Comparison of ENCODE assay signal across 10 cellular contexts in the genomic region with DNA sequence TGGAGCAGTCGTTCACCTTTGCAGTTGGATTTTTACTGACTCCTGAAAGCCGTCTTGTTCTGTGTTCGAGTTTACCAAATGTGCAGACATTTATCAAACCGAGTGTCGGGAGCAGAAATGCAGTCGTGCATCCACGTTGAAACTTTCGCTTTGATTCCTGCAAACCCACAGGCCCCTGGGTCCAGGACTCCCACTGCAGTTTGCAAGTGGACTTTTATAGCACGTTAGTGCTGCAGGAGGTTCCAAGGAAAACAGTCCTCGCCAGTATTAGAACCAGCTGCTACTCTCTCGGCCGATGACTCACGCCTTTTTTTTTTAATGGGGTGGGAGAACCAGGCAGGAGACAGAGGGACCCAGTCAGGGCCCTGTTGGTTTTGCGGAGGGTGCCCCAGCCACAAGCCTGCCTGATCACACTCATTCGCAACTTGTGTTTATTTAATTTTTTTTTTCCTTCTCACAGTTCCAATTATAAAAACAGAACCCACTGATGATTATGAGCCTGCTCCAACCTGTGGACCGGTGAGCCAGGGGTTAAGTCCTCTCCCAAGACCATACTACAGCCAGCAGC.
A peak's percentile ranks its signal among the peaks of the same experiment; 100 is the strongest.
DNase-seq lines count a peak whose midpoint lies in the region; ATAC-seq and TF ChIP-seq lines count a peak whose summit lies in the region.
"Had no signal": no experiment of that assay in that cellular context is flagged by ENCODE, and none has a peak within 500 bp of the region (broad histone marks: within the 10 kb centered on the region; RNA-seq: fewer than 3 reads in every experiment).

No MANE protein-coding gene starts in this region.

- H3K4me3 ChIP-seq in MG63 (no peak overlapping the region), osteoblast (ENCODE audit: insufficient read depth, low read length) (peak overlapping the region; percentile 66), GM23338 (no peak overlapping the region)
- H3K4me3 ChIP-seq: testis had no signal

- H2AFZ ChIP-seq in osteoblast (ENCODE audit: low read length) (no peak overlapping the region), GM23338 (no peak overlapping the region)

- peak; percentile 95 for DNase-seq in AG20443 (ENCODE audit: low spot score)
- peak; percentile 65 for DNase-seq in MG63
- DNase-seq in fibroblast of gingiva (ENCODE audit: low read depth) = peak; percentile 83
- DNase-seq in osteoblast (ENCODE audit: insufficient read length, low spot score, missing footprints) = peak; percentile 100
- DNase-seq in NCI-H2029 treated with DMSO at 0.1 percent for 48 hours (lab: John Stamatoyannopoulos, UW) = no peak
- DNase-seq in GM23338 (ENCODE audit: low spot score) = no peak
- no peak for DNase-seq in HuH-7.5 (ENCODE audit: low spot score)

- no peak for ATAC-seq in activated CD4-positive, CD25-positive, alpha-beta regulatory T cell treated with anti-CD3 and anti-CD28 coated beads, Interleukin-2, amount 50 U/mL, for 24 hours
- ATAC-seq in GM23338 = no peak
- ATAC-seq: left lobe of liver had no signal

- no peaks in the 10 kb centered on the region for H3K9me3 ChIP-seq in MG63
- H3K9me3 ChIP-seq in osteoblast (ENCODE audit: low read depth, low read length) = no peaks in the 10 kb centered on the region
- H3K9me3 ChIP-seq: testis had no signal

- H3F3A ChIP-seq in GM23338 (replicated peaks; ENCODE audit: low read depth) = no peaks in the 10 kb centered on the region

- H3K27me3 ChIP-seq in MG63 = no peaks in the 10 kb centered on the region
- no peaks in the 10 kb centered on the region for H3K27me3 ChIP-seq in osteoblast (ENCODE audit: insufficient read depth, low read length)
- no peaks in the 10 kb centered on the region for H3K27me3 ChIP-seq in GM23338 (ENCODE audit: insufficient read depth)
- H3K27me3 ChIP-seq: testis had no signal

- no peaks in the 10 kb centered on the region for H3K9me2 ChIP-seq in GM23338 (ENCODE audit: insufficient read depth)

- H3K4me3 Mint-ChIP-seq in GM23338 = no peak overlapping the region

- TF ChIP-seq CTCF in osteoblast (IDR thresholded peaks at IDR 0.05; ENCODE audit: extremely low read depth, low read depth, low read length) (no peak), GM23338 (conservative IDR thresholded peaks at IDR 0.05; ENCODE audit: low read depth in 2 of 2) (no peak)

- peak overlapping the region; percentile 83 for H3K4me2 ChIP-seq in osteoblast (ENCODE audit: insufficient read depth, low read length)
- no peak overlapping the region for H3K4me2 ChIP-seq in GM23338

- H4K20me1 ChIP-seq in osteoblast (ENCODE audit: insufficient read depth, low read length) (no peaks in the 10 kb centered on the region), GM23338 (replicated peaks; ENCODE audit: insufficient read depth) (no peaks in the 10 kb centered on the region)

- peaks cover 17% of the 10 kb centered on the region for H3K4me1 ChIP-seq in osteoblast (ENCODE audit: insufficient read depth, low read length)
- H3K4me1 ChIP-seq in GM23338 (ENCODE audit: insufficient read depth) = no peaks in the 10 kb centered on the region

- peaks cover 4% of the 10 kb centered on the region for H3K27me3 Mint-ChIP-seq in GM23338 (ENCODE audit: insufficient read depth, low read depth, poor library complexity)

- no peaks in the 10 kb centered on the region for H3K36me3 ChIP-seq in MG63
- H3K36me3 ChIP-seq in osteoblast (ENCODE audit: insufficient read depth, low read length) = no peaks in the 10 kb centered on the region
- no peaks in the 10 kb centered on the region for H3K36me3 ChIP-seq in GM23338 (ENCODE audit: insufficient read depth)

- no peaks in the 10 kb centered on the region for H3K36me3 Mint-ChIP-seq in GM23338 (ENCODE audit: low read depth)

- H3K27ac ChIP-seq in osteoblast (ENCODE audit: low read depth, low read length) (peak overlapping the region; percentile 98), GM23338 (ENCODE audit: low read depth) (no peak overlapping the region)

- H3K4me1 Mint-ChIP-seq in GM23338 = peaks cover 4% of the 10 kb centered on the region; the same call in 1 of the 3 replicates

- H3K27ac Mint-ChIP-seq in GM23338 = no peak overlapping the region

- H3K9me3 Mint-ChIP-seq in GM23338 = no peaks in the 10 kb centered on the region

- H3K79me2 ChIP-seq in osteoblast (ENCODE audit: insufficient read depth, low read length) (no peaks in the 10 kb centered on the region), GM23338 (replicated peaks; ENCODE audit: insufficient read depth) (no peaks in the 10 kb centered on the region)

TF ChIP-seq in GM23338, 12 proteins besides CTCF, POLR2A, EP300 and RAD21 (continues in another document):
- no peak for TF ChIP-seq POLR2AphosphoS5 (IDR thresholded peaks at IDR 0.05; ENCODE audit: low read depth)
- TF ChIP-seq ZNF331 (CRISPR knock-in tag; IDR thresholded peaks at IDR 0.05; ENCODE audit: low read depth) = no peak
- no peak for TF ChIP-seq CREB1 (CRISPR knock-in tag; IDR thresholded peaks at IDR 0.05; ENCODE audit: low read depth)
- TF ChIP-seq, protein P1, sequence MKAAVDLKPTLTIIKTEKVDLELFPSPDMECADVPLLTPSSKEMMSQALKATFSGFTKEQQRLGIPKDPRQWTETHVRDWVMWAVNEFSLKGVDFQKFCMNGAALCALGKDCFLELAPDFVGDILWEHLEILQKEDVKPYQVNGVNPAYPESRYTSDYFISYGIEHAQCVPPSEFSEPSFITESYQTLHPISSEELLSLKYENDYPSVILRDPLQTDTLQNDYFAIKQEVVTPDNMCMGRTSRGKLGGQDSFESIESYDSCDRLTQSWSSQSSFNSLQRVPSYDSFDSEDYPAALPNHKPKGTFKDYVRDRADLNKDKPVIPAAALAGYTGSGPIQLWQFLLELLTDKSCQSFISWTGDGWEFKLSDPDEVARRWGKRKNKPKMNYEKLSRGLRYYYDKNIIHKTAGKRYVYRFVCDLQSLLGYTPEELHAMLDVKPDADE (IDR thresholded peaks at IDR 0.05) = no peak
- no peak for TF ChIP-seq NANOG (IDR thresholded peaks at IDR 0.05; ENCODE audit: borderline replicate concordance)
- TF ChIP-seq JUNB (IDR thresholded peaks at IDR 0.05; ENCODE audit: unreplicated experiment) = no peak
- TF ChIP-seq, protein P2, sequence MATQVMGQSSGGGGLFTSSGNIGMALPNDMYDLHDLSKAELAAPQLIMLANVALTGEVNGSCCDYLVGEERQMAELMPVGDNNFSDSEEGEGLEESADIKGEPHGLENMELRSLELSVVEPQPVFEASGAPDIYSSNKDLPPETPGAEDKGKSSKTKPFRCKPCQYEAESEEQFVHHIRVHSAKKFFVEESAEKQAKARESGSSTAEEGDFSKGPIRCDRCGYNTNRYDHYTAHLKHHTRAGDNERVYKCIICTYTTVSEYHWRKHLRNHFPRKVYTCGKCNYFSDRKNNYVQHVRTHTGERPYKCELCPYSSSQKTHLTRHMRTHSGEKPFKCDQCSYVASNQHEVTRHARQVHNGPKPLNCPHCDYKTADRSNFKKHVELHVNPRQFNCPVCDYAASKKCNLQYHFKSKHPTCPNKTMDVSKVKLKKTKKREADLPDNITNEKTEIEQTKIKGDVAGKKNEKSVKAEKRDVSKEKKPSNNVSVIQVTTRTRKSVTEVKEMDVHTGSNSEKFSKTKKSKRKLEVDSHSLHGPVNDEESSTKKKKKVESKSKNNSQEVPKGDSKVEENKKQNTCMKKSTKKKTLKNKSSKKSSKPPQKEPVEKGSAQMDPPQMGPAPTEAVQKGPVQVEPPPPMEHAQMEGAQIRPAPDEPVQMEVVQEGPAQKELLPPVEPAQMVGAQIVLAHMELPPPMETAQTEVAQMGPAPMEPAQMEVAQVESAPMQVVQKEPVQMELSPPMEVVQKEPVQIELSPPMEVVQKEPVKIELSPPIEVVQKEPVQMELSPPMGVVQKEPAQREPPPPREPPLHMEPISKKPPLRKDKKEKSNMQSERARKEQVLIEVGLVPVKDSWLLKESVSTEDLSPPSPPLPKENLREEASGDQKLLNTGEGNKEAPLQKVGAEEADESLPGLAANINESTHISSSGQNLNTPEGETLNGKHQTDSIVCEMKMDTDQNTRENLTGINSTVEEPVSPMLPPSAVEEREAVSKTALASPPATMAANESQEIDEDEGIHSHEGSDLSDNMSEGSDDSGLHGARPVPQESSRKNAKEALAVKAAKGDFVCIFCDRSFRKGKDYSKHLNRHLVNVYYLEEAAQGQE (IDR thresholded peaks at IDR 0.05; ENCODE audit: unreplicated experiment) = no peak
- no peak for TF ChIP-seq EZH2 (IDR thresholded peaks at IDR 0.05; ENCODE audit: low read depth, unreplicated experiment)
- TF ChIP-seq ZNF114 (CRISPR knock-in tag; IDR thresholded peaks at IDR 0.05) = no peak

Comparison
In these comparisons a context has a peak if more than half of its experiments do, and no peak if none do; other contexts are left out.
1. DNase-seq: peak in AG20443 (single experiment), MG63 (single experiment), fibroblast of gingiva (single experiment) and osteoblast (single experiment); none in NCI-H2029 treated with DMSO at 0.1 percent for 48 hours (single experiment), GM23338 (single experiment) and HuH-7.5 (single experiment).